ENCODE assay signal across 1 cellular context in the genomic region with DNA sequence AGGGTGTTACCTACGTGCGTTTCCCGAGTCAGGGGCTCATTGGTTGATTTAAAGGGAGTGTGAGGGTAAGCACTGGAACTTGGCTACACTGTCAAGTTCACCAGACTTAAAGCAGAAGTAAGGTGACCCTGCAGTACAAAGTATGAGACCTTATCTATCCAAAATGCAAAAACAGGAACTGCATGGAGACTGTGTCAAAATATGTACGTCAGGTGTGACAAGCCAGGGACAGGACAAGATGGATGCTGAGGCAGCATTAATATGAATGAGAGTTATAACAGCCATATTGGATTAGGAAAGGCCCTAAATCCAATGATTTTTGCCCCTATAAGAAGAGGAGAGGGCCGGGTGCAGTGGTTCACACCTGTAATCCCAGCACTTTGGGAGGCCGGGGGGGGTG.
TF ChIP-seq lines count a peak whose summit lies in the region.

No MANE protein-coding gene starts in this region.

TF ChIP-seq in K562, 482 proteins besides CTCF, POLR2A, EP300 and RAD21 (continued from another document):
- TF ChIP-seq ZNF609 (CRISPR knock-in tag; IDR thresholded peaks at IDR 0.05; ENCODE audit: borderline replicate concordance) = no peak
- no peak for TF ChIP-seq ZNF24 (IDR thresholded peaks at IDR 0.05)
- no peak for TF ChIP-seq KLF13 (tag; IDR thresholded peaks at IDR 0.05; ENCODE audit: borderline replicate concordance, low read depth)
- TF ChIP-seq, protein P1, sequence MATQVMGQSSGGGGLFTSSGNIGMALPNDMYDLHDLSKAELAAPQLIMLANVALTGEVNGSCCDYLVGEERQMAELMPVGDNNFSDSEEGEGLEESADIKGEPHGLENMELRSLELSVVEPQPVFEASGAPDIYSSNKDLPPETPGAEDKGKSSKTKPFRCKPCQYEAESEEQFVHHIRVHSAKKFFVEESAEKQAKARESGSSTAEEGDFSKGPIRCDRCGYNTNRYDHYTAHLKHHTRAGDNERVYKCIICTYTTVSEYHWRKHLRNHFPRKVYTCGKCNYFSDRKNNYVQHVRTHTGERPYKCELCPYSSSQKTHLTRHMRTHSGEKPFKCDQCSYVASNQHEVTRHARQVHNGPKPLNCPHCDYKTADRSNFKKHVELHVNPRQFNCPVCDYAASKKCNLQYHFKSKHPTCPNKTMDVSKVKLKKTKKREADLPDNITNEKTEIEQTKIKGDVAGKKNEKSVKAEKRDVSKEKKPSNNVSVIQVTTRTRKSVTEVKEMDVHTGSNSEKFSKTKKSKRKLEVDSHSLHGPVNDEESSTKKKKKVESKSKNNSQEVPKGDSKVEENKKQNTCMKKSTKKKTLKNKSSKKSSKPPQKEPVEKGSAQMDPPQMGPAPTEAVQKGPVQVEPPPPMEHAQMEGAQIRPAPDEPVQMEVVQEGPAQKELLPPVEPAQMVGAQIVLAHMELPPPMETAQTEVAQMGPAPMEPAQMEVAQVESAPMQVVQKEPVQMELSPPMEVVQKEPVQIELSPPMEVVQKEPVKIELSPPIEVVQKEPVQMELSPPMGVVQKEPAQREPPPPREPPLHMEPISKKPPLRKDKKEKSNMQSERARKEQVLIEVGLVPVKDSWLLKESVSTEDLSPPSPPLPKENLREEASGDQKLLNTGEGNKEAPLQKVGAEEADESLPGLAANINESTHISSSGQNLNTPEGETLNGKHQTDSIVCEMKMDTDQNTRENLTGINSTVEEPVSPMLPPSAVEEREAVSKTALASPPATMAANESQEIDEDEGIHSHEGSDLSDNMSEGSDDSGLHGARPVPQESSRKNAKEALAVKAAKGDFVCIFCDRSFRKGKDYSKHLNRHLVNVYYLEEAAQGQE (CRISPR knock-in tag; IDR thresholded peaks at IDR 0.05; ENCODE audit: low read depth) = no peak
- no peak for TF ChIP-seq FOSL1 (tag; conservative IDR thresholded peaks at IDR 0.05)
- no peak for TF ChIP-seq CC2D1A (IDR thresholded peaks at IDR 0.05)
- TF ChIP-seq DIDO1 (tag; IDR thresholded peaks at IDR 0.05; ENCODE audit: low read depth) = no peak
